ENCODE assay signal across 16 cellular contexts in the genomic region with DNA sequence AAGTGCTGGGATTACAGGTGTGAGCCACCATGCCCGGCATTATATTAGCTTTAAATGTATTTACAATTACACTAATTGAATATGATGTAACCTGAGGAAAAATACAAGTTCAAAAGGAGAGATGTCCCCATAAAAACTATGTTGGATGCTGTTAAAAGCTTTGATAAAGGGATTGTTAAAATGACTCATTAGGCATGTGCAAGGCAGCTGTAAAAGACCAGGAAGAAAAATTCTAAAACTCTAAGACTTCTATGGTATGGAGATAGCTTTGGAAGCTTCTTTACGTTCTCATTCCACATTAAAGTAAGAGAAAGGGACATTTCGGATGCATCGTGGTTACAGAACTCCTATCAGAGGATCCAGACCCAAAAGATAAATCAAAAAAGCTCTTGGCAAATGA. TPM values are rescaled to one million over a fixed set of nuclear protein-coding genes. Genes with fewer than 3 reads are reported as not detected.
DNase-seq lines count a peak whose midpoint lies in the region; ATAC-seq, FAIRE-seq and TF ChIP-seq lines count a peak whose summit lies in the region.
"Had no signal": no experiment of that assay in that cellular context is flagged by ENCODE, and none has a peak within 500 bp of the region (broad histone marks: within the 10 kb centered on the region; RNA-seq: fewer than 3 reads in every experiment).

No MANE protein-coding gene starts in this region.

- TF ChIP-seq CTCF in Peyer's patch (IDR thresholded peaks at IDR 0.05) (no peak), kidney (IDR thresholded peaks at IDR 0.05; ENCODE audit: borderline replicate concordance, extremely low read depth, insufficient read depth) (no peak), mucosa of descending colon (IDR thresholded peaks at IDR 0.05) (no peak)
- no peak for TF ChIP-seq CTCF in CD4-positive, alpha-beta T cell (IDR thresholded peaks at IDR 0.05)

- no peaks in the 10 kb centered on the region for H3K4me1 Mint-ChIP-seq in CD4-positive, alpha-beta T cell (ENCODE audit: low read depth)
- H3K4me1 Mint-ChIP-seq: CD4-positive, alpha-beta memory T cell had no signal

- POLR2A ChIA-PET in CD4-positive, alpha-beta T cell (lab: Charles Lee) = no interaction called here

- H3K4me3 Mint-ChIP-seq in CD4-positive, alpha-beta T cell = no peak overlapping the region
- H3K4me3 Mint-ChIP-seq: B cell; CD4-positive, alpha-beta memory T cell; GM23338 had no signal

- H3K27ac ChIP-seq in Peyer's patch (peak overlapping the region in 3 of 4 donors; percentile 57 to 73 (median 73)), kidney (ENCODE audit: low read depth in 2 of 2, low read length in 2 of 2) (peak overlapping the region; percentile 68 to 80)
- H3K27ac ChIP-seq in CD4-positive, alpha-beta T cell (ENCODE audit: low read depth, low read length) = no peak overlapping the region

- H3K9me3 ChIP-seq in Peyer's patch = no peaks in the 10 kb centered on the region
- no peaks in the 10 kb centered on the region for H3K9me3 ChIP-seq in kidney (ENCODE audit: control insufficient read depth in 1 of 2, low read length in 2 of 2)
- H3K9me3 ChIP-seq in mucosa of descending colon = no peaks in the 10 kb centered on the region
- H3K9me3 ChIP-seq in CD4-positive, alpha-beta T cell (ENCODE audit: control insufficient read depth, low read length) = no peaks in the 10 kb centered on the region

- ATAC-seq in mucosa of descending colon (peak; percentile 73), GM18502 (IDR thresholded peaks at IDR 0.05; ENCODE audit: poor library complexity, unreplicated experiment) (no peak), left lobe of liver (no peak)
- ATAC-seq in CD4-positive, alpha-beta T cell (ENCODE audit: poor library complexity) = no peak
- ATAC-seq: GM12878, GM23338 had no signal

- no peaks in the 10 kb centered on the region for H3K9me3 Mint-ChIP-seq in CD4-positive, alpha-beta T cell
- H3K9me3 Mint-ChIP-seq: CD4-positive, alpha-beta memory T cell; GM23338 had no signal

- no peak for TF ChIP-seq POLR2A in Peyer's patch (IDR thresholded peaks at IDR 0.05)

- no peaks in the 10 kb centered on the region for H3K36me3 ChIP-seq in Peyer's patch
- no peaks in the 10 kb centered on the region for H3K36me3 ChIP-seq in kidney (ENCODE audit: control insufficient read depth in 1 of 2, insufficient read depth in 2 of 2, low read length in 2 of 2)
- no peaks in the 10 kb centered on the region for H3K36me3 ChIP-seq in mucosa of descending colon (ENCODE audit: low read depth)

- no peak for FAIRE-seq in kidney (lab: Jason Lieb, UNC)
- FAIRE-seq: GM12878 had no signal

- H3K27ac Mint-ChIP-seq in CD4-positive, alpha-beta T cell = no peak overlapping the region
- H3K27ac Mint-ChIP-seq: B cell; CD4-positive, alpha-beta memory T cell; GM23338 had no signal

- H3K27me3 Mint-ChIP-seq in CD4-positive, alpha-beta T cell = peaks cover 8% of the 10 kb centered on the region

- H3K4me3 ChIP-seq in Peyer's patch (no peak overlapping the region), kidney (ENCODE audit: low read length in 2 of 2) (no peak overlapping the region), mucosa of descending colon (no peak overlapping the region)
- H3K4me3 ChIP-seq: GM12878, GM23338 had no signal

- intact Hi-C loops in kidney (cut with DNase I) = no loop called here
- intact Hi-C loops in mucosa of descending colon (cut with DNase I, micrococcal nuclease) = no loop called here
- intact Hi-C loops in CD4-positive, alpha-beta T cell (cut with DNase I, micrococcal nuclease) = loop anchor here in 1 of 2 experiments (5.0 kb wide), 1 partner anchor 96 kb away; no protein-coding TSS in a partner anchor

- H3K4me1 ChIP-seq in Peyer's patch = peaks cover 0 to 3% (median 0%) of the 10 kb centered on the region in 4 donors
- peaks cover 10 to 37% of the 10 kb centered on the region in 2 donors for H3K4me1 ChIP-seq in kidney (ENCODE audit: control insufficient read depth in 1 of 2, insufficient read depth in 1 of 2, low read depth in 1 of 2, low read length in 2 of 2)
- H3K4me1 ChIP-seq in mucosa of descending colon (ENCODE audit: low read depth) = no peaks in the 10 kb centered on the region

- H3K9ac ChIP-seq in kidney (ENCODE audit: low read length in 2 of 2) = peak overlapping the region in 1 of 2 donors; percentile 57

- DNase-seq in Peyer's patch (no peak), kidney (no peak), mucosa of descending colon (no peak), left lobe of liver (ENCODE audit: low spot score) (no peak), cortex of kidney (lab: John Stamatoyannopoulos, UW) (no peak)
- DNase-seq in CD4-positive, alpha-beta T cell = no peak
- DNase-seq: C1 segment of cervical spinal cord; CD4-positive, alpha-beta memory T cell; DMS79; H7; IMR-90 had no signal

- H3K36me3 Mint-ChIP-seq in CD4-positive, alpha-beta T cell (ENCODE audit: low read depth) = no peaks in the 10 kb centered on the region
- H3K36me3 Mint-ChIP-seq: CD4-positive, alpha-beta memory T cell had no signal

- H3K27me3 ChIP-seq in Peyer's patch = no peaks in the 10 kb centered on the region
- H3K27me3 ChIP-seq in CD4-positive, alpha-beta T cell (ENCODE audit: control insufficient read depth, insufficient read depth, low read length) = peaks cover 3% of the 10 kb centered on the region

- CTCF ChIA-PET in CD4-positive, alpha-beta T cell (lab: Charles Lee) = interaction anchor here (1.7 kb wide), 1 partner anchor 101 kb away, joined by 4 read pairs; no protein-coding TSS in a partner anchor

RNA-seq across cellular contexts. Expression of a gene that starts 50.3 kb away (rescaled TPM):
- total RNA-seq in Peyer's patch = 100 to 1,000 TPM; 171 to 732 (median 331) TPM
- total RNA-seq in kidney = 243 TPM
- polyA plus RNA-seq in kidney (ENCODE audit: insufficient read depth, low read depth, low replicate concordance) = 1,143 TPM
- 100 to 1,000 TPM; 123 to 183 (median 126) TPM for total RNA-seq in mucosa of descending colon
- 1 to 10 TPM; 3.7 to 4.1 TPM for total RNA-seq in CD4-positive, alpha-beta T cell
- 984 TPM for total RNA-seq in left lobe of liver
- total RNA-seq: G401 had no signal

Comparison
In these comparisons a context has a peak if more than half of its experiments do, and no peak if none do; other contexts are left out.
1. RNA of a gene that starts 50.3 kb away (total RNA-seq): 984 TPM in left lobe of liver (single experiment), 171 to 732 TPM in Peyer's patch, 243 TPM in kidney (single experiment) and 123 to 183 TPM in mucosa of descending colon; 3.7 to 4.1 TPM in CD4-positive, alpha-beta T cell; every median in the first group is over 10 times any median in the second.